Comparison of ENCODE assay signal across 2 cellular contexts in genomic region chr16:67647111-67647651, GRCh38.
TF ChIP-seq lines count a peak whose summit lies in the region.

No MANE protein-coding gene starts in this region.

TF ChIP-seq in HCT116, 20 proteins besides CTCF, POLR2A, EP300 and RAD21:
- TF ChIP-seq REST (IDR thresholded peaks at IDR 0.05; ENCODE audit: low read depth) (no peak), EZH2phosphoT487 (IDR thresholded peaks at IDR 0.05; ENCODE audit: borderline replicate concordance) (no peak)
TF ChIP-seq in HCT116: peak in this region for 0.

TF ChIP-seq in WTC11, 78 proteins besides CTCF, POLR2A, EP300 and RAD21:
- TF ChIP-seq, protein P1, sequence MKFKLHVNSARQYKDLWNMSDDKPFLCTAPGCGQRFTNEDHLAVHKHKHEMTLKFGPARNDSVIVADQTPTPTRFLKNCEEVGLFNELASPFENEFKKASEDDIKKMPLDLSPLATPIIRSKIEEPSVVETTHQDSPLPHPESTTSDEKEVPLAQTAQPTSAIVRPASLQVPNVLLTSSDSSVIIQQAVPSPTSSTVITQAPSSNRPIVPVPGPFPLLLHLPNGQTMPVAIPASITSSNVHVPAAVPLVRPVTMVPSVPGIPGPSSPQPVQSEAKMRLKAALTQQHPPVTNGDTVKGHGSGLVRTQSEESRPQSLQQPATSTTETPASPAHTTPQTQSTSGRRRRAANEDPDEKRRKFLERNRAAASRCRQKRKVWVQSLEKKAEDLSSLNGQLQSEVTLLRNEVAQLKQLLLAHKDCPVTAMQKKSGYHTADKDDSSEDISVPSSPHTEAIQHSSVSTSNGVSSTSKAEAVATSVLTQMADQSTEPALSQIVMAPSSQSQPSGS (CRISPR knock-in tag; IDR thresholded peaks at IDR 0.05; ENCODE audit: borderline replicate concordance, low read depth): no peak
- TF ChIP-seq, protein P2, sequence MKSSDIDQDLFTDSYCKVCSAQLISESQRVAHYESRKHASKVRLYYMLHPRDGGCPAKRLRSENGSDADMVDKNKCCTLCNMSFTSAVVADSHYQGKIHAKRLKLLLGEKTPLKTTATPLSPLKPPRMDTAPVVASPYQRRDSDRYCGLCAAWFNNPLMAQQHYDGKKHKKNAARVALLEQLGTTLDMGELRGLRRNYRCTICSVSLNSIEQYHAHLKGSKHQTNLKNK (CRISPR knock-in tag; IDR thresholded peaks at IDR 0.05): no peak
- TF ChIP-seq, protein P3, sequence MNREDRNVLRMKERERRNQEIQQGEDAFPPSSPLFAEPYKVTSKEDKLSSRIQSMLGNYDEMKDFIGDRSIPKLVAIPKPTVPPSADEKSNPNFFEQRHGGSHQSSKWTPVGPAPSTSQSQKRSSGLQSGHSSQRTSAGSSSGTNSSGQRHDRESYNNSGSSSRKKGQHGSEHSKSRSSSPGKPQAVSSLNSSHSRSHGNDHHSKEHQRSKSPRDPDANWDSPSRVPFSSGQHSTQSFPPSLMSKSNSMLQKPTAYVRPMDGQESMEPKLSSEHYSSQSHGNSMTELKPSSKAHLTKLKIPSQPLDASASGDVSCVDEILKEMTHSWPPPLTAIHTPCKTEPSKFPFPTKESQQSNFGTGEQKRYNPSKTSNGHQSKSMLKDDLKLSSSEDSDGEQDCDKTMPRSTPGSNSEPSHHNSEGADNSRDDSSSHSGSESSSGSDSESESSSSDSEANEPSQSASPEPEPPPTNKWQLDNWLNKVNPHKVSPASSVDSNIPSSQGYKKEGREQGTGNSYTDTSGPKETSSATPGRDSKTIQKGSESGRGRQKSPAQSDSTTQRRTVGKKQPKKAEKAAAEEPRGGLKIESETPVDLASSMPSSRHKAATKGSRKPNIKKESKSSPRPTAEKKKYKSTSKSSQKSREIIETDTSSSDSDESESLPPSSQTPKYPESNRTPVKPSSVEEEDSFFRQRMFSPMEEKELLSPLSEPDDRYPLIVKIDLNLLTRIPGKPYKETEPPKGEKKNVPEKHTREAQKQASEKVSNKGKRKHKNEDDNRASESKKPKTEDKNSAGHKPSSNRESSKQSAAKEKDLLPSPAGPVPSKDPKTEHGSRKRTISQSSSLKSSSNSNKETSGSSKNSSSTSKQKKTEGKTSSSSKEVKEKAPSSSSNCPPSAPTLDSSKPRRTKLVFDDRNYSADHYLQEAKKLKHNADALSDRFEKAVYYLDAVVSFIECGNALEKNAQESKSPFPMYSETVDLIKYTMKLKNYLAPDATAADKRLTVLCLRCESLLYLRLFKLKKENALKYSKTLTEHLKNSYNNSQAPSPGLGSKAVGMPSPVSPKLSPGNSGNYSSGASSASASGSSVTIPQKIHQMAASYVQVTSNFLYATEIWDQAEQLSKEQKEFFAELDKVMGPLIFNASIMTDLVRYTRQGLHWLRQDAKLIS (CRISPR knock-in tag; IDR thresholded peaks at IDR 0.05; ENCODE audit: borderline replicate concordance): no peak
- TF ChIP-seq USF1 (CRISPR knock-in tag; IDR thresholded peaks at IDR 0.05): no peak
- TF ChIP-seq ZNF317 (CRISPR knock-in tag; IDR thresholded peaks at IDR 0.05; ENCODE audit: borderline replicate concordance, low read depth): no peak
- no peak for TF ChIP-seq KAT7 (CRISPR knock-in tag; IDR thresholded peaks at IDR 0.05; ENCODE audit: borderline replicate concordance)
- TF ChIP-seq TEAD1 (CRISPR knock-in tag; IDR thresholded peaks at IDR 0.05): no peak
- no peak for TF ChIP-seq IRF2 (CRISPR knock-in tag; IDR thresholded peaks at IDR 0.05; ENCODE audit: borderline replicate concordance, low read depth)
- TF ChIP-seq EMX1 (CRISPR knock-in tag; IDR thresholded peaks at IDR 0.05): no peak
- no peak for TF ChIP-seq NFATC4 (CRISPR knock-in tag; IDR thresholded peaks at IDR 0.05)
- TF ChIP-seq USF2 (CRISPR knock-in tag; IDR thresholded peaks at IDR 0.05): no peak
- no peak for TF ChIP-seq MXD4 (CRISPR knock-in tag; IDR thresholded peaks at IDR 0.05; ENCODE audit: borderline replicate concordance)
- TF ChIP-seq NR1H2 (CRISPR knock-in tag; IDR thresholded peaks at IDR 0.05): no peak
- TF ChIP-seq, protein P4, sequence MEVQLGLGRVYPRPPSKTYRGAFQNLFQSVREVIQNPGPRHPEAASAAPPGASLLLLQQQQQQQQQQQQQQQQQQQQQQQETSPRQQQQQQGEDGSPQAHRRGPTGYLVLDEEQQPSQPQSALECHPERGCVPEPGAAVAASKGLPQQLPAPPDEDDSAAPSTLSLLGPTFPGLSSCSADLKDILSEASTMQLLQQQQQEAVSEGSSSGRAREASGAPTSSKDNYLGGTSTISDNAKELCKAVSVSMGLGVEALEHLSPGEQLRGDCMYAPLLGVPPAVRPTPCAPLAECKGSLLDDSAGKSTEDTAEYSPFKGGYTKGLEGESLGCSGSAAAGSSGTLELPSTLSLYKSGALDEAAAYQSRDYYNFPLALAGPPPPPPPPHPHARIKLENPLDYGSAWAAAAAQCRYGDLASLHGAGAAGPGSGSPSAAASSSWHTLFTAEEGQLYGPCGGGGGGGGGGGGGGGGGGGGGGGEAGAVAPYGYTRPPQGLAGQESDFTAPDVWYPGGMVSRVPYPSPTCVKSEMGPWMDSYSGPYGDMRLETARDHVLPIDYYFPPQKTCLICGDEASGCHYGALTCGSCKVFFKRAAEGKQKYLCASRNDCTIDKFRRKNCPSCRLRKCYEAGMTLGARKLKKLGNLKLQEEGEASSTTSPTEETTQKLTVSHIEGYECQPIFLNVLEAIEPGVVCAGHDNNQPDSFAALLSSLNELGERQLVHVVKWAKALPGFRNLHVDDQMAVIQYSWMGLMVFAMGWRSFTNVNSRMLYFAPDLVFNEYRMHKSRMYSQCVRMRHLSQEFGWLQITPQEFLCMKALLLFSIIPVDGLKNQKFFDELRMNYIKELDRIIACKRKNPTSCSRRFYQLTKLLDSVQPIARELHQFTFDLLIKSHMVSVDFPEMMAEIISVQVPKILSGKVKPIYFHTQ (CRISPR knock-in tag; IDR thresholded peaks at IDR 0.05): no peak
- TF ChIP-seq ZNF281 (CRISPR knock-in tag; IDR thresholded peaks at IDR 0.05): no peak
- TF ChIP-seq ZNF423 (CRISPR knock-in tag; IDR thresholded peaks at IDR 0.05): no peak
